Comparison of ENCODE assay signal across 1 cellular context in the genomic region with DNA sequence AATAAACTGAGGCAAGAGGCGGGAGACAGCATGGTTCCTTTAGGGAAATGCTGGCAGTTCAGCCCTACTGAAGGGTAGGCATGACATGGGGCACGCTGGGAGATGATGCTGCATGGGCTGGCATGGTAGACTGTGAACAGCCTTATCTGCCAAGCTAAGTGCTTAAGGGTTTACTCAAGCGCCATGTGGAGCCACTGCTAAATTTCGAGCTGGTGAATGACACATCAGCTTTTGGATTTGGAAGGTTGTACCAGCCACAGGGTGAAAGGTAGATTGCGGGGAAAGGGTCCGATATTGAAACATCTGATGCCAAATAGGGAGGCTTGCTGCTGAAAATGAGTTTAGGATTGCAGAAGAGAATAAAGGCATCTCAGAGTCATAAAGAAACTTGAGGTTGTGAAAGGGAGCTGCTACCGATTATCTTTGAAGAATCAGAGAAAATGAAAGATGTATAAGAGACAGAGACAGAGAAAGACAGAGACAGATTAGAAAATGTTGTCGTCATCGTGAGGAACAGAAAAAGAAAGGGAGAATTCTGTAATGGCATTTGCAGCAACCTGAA.
TF ChIP-seq lines count a peak whose summit lies in the region.

No MANE protein-coding gene starts in this region.

TF ChIP-seq in HepG2, 621 proteins besides CTCF, POLR2A, EP300 and RAD21:
- TF ChIP-seq TRIM22 (IDR thresholded peaks at IDR 0.05) (no peak), CREB1 (IDR thresholded peaks at IDR 0.05) (peak; percentile 47; the same call in 1 of the 2 replicates), CREB1 (CRISPR knock-in tag; IDR thresholded peaks at IDR 0.05) (no peak), ZC3H13 (CRISPR knock-in tag; IDR thresholded peaks at IDR 0.05) (no peak), ZNF512 (CRISPR knock-in tag; IDR thresholded peaks at IDR 0.05) (no peak), ZNF776 (CRISPR knock-in tag; IDR thresholded peaks at IDR 0.05) (no peak)
